Comparison of ENCODE assay signal across 1 cellular context in genomic region chr10:80172896-80173295, GRCh38.
TF ChIP-seq lines count a peak whose summit lies in the region.

No MANE protein-coding gene starts in this region.

TF ChIP-seq in H1, 55 proteins besides CTCF, POLR2A, EP300 and RAD21 (continued from another document):
- TF ChIP-seq SIX5 (IDR thresholded peaks at IDR 0.05; ENCODE audit: low read depth, low read length) (no peak), HDAC6 (IDR thresholded peaks at IDR 0.05; ENCODE audit: low read depth, low read length) (no peak), KDM5A (IDR thresholded peaks at IDR 0.05; ENCODE audit: low read length) (no peak), KDM4A (IDR thresholded peaks at IDR 0.05; ENCODE audit: low read depth, low read length, severe bottlenecking) (no peak), RXRA (IDR thresholded peaks at IDR 0.05; ENCODE audit: insufficient read depth, low read depth, low read length) (no peak), ZNF274 (IDR thresholded peaks at IDR 0.05; ENCODE audit: borderline replicate concordance, extremely low read depth, low read length) (no peak), ATF3 (IDR thresholded peaks at IDR 0.05; ENCODE audit: insufficient read depth, low read depth, low read length) (no peak), TEAD4 (IDR thresholded peaks at IDR 0.05; ENCODE audit: low read depth, low read length) (no peak), SP2 (IDR thresholded peaks at IDR 0.05; ENCODE audit: low read length) (no peak), E2F6 (IDR thresholded peaks at IDR 0.05) (no peak), GTF2F1 (IDR thresholded peaks at IDR 0.05; ENCODE audit: borderline replicate concordance, low read depth, low read length) (no peak), KDM1A (IDR thresholded peaks at IDR 0.05; ENCODE audit: borderline replicate concordance, low read length) (no peak), HDAC2 (IDR thresholded peaks at IDR 0.05; ENCODE audit: borderline replicate concordance in 1 of 2, low read depth in 2 of 2, low read length in 2 of 2) (no peak), TAF1 (IDR thresholded peaks at IDR 0.05; ENCODE audit: low read depth, low read length) (no peak)
